23 cellular contexts compared by ENCODE assay signal in the genomic region with DNA sequence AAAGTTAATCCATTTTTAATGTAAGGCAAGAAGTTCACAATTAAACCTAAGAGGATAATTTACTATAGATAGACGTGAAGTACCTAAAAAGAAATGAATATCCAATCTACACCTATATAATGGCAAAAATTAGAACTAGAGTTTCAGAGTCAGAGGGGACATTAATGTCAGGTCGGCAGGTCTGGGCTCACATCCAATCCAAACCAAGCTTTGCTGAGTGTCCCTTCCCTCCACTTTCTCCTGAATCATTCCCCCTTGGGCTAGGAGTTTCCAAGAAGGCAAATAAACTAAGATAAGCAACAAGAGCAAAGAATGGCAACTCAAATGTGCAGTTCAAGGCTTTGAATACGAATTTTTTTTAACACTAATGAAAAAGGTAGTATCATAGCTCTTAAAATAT. TPM values are rescaled to one million over a fixed set of nuclear protein-coding genes. Genes with fewer than 3 reads are reported as not detected.
DNase-seq lines count a peak whose midpoint lies in the region; FAIRE-seq and TF ChIP-seq lines count a peak whose summit lies in the region.
"Had no signal": no experiment of that assay in that cellular context is flagged by ENCODE, and none has a peak within 500 bp of the region (broad histone marks: within the 10 kb centered on the region; RNA-seq: fewer than 3 reads in every experiment).

No MANE protein-coding gene starts in this region.

- TF ChIP-seq POLR2A in GM12891 (IDR thresholded peaks at IDR 0.05; ENCODE audit: low read depth, low read length): no peak

- no TSS peak for BruUV-seq in MCF 10A (replicated peaks; lab: Mats Ljungman, UMichigan)
- BruUV-seq in mammary epithelial cell (replicated peaks; lab: Mats Ljungman, UMichigan): no TSS peak

- H3K27me3 ChIP-seq in mammary epithelial cell (ENCODE audit: insufficient read depth, low read length) (peaks cover 21% of the 10 kb centered on the region), neural progenitor cell (peaks cover 74% of the 10 kb centered on the region)

- no peaks in the 10 kb centered on the region for H3K79me2 ChIP-seq in mammary epithelial cell (ENCODE audit: insufficient read depth, low read length)
- no peaks in the 10 kb centered on the region for H3K79me2 ChIP-seq in neural progenitor cell (ENCODE audit: low read depth)

- H3K4me2 ChIP-seq in mammary epithelial cell (ENCODE audit: insufficient read depth, low read depth, low read length): no peak overlapping the region
- no peak overlapping the region for H3K4me2 ChIP-seq in neural progenitor cell

- CTCF ChIA-PET in MCF 10A (lab: Yijun Ruan, JAX): interaction anchor here (0.6 to 0.7 kb wide), 2 partner anchors 74 to 103 kb away, joined by 3 read pairs; no protein-coding TSS in a partner anchor
- CTCF ChIA-PET in mammary epithelial cell (lab: Charles Lee; ENCODE audit: low non-redundant PET): no interaction called here
- CTCF ChIA-PET in HEK293 (lab: Yijun Ruan, JAX): no interaction called here

- in situ Hi-C loops in mammary epithelial cell (cut with MboI; ENCODE audit: low sequenced_read_pairs in 2 of 2): no loop called here

- dilution Hi-C loops in mammary epithelial cell (cut with HindIII; ENCODE audit: low sequenced_read_pairs): loop anchor here (5.0 kb wide), 1 partner anchor 65 kb away; no protein-coding TSS in a partner anchor

- POLR2A ChIA-PET in MCF 10A (lab: Yijun Ruan, JAX): no interaction called here
- POLR2A ChIA-PET in HEK293 (lab: Yijun Ruan, JAX): no interaction called here

- H3K27me3 Mint-ChIP-seq in MCF 10A (ENCODE audit: insufficient read depth, unreplicated experiment): peaks cover 94% of the 10 kb centered on the region
- H3K27me3 Mint-ChIP-seq in neural progenitor cell (ENCODE audit: insufficient read depth, low read depth): peaks cover 39% of the 10 kb centered on the region

- no peak overlapping the region for H2AFZ ChIP-seq in mammary epithelial cell (ENCODE audit: low read depth, low read length)
- no peak overlapping the region for H2AFZ ChIP-seq in neural progenitor cell (replicated peaks)

- H3K27ac Mint-ChIP-seq in MCF 10A (ENCODE audit: low read depth, unreplicated experiment) (no peak overlapping the region), neural progenitor cell (no peak overlapping the region)
- H3K27ac Mint-ChIP-seq: CD4-positive, alpha-beta memory T cell had no signal

- H3K9me3 ChIP-seq in mammary epithelial cell (replicated peaks; ENCODE audit: insufficient read depth, low read length) (no peaks in the 10 kb centered on the region), HEK293 (ENCODE audit: control insufficient read depth, insufficient read depth, low read depth, low read length) (no peaks in the 10 kb centered on the region), neural progenitor cell (ENCODE audit: low read depth) (no peaks in the 10 kb centered on the region)

- H3K9ac ChIP-seq in mammary epithelial cell (ENCODE audit: insufficient read depth, low read length) (no peak overlapping the region), neural progenitor cell (no peak overlapping the region)

- DNase-seq in MCF 10A (ENCODE audit: unreplicated experiment): peak; percentile 4
- DNase-seq in mammary epithelial cell: no peak
- DNase-seq in RPMI7951 (ENCODE audit: low read depth): peak; percentile 13
- no peak for DNase-seq in neural progenitor cell (ENCODE audit: low spot score)
- DNase-seq in SHP77 treated with DMSO at 0.1 percent for 48 hours (lab: John Stamatoyannopoulos, UW): no peak
- no peak for DNase-seq in GM12891 (ENCODE audit: insufficient read length, low spot score)
- DNase-seq: ACHN; C1 segment of cervical spinal cord; Calu3; CD4-positive, alpha-beta memory T cell; COR-L47; DMS53; DMS79 treated with DMSO at 0.1 percent for 48 hours; GDM1; GOT3; H7; HCEC 1CT had no signal

- H3K4me1 Mint-ChIP-seq in MCF 10A (ENCODE audit: insufficient read depth, unreplicated experiment): no peaks in the 10 kb centered on the region
- H3K4me1 Mint-ChIP-seq in neural progenitor cell: peaks cover 5% of the 10 kb centered on the region

- H4K20me1 ChIP-seq in mammary epithelial cell (ENCODE audit: insufficient read depth, low read length) (no peaks in the 10 kb centered on the region), neural progenitor cell (ENCODE audit: low read depth) (no peaks in the 10 kb centered on the region)

- WGBS in mammary epithelial cell (ENCODE audit: low coverage, missing lambda C conversion rate): 13% methylated on average over 3 of the region's 3 CpGs

- no peaks in the 10 kb centered on the region for H3K9me3 Mint-ChIP-seq in MCF 10A (ENCODE audit: unreplicated experiment)
- H3K9me3 Mint-ChIP-seq in neural progenitor cell: peaks cover 4% of the 10 kb centered on the region

- H3K4me3 Mint-ChIP-seq in MCF 10A (ENCODE audit: unreplicated experiment): no peak overlapping the region
- no peak overlapping the region for H3K4me3 Mint-ChIP-seq in neural progenitor cell
- H3K4me3 Mint-ChIP-seq: CD4-positive, alpha-beta memory T cell had no signal

- peaks cover 20% of the 10 kb centered on the region for H3F3A ChIP-seq in neural progenitor cell (ENCODE audit: low read depth)

- H3K4me3 ChIP-seq in mammary epithelial cell (replicated peaks in 1 of 3; ENCODE audit: insufficient read depth in 1 of 3, low read depth in 2 of 3, low read length in 3 of 3) (no peak overlapping the region), HEK293 (ENCODE audit: low read depth, low read length) (no peak overlapping the region), neural progenitor cell (no peak overlapping the region)
- H3K4me3 ChIP-seq: GM12878 had no signal

- intact Hi-C loops in MCF 10A (cut with micrococcal nuclease) (no loop called here), mammary epithelial cell (cut with micrococcal nuclease) (no loop called here)

- H3K36me3 ChIP-seq in mammary epithelial cell (ENCODE audit: insufficient read depth, low read length): no peaks in the 10 kb centered on the region
- no peaks in the 10 kb centered on the region for H3K36me3 ChIP-seq in HEK293 (ENCODE audit: control insufficient read depth in 2 of 2, insufficient read depth in 1 of 2, low read length in 2 of 2)
- no peaks in the 10 kb centered on the region for H3K36me3 ChIP-seq in neural progenitor cell

- H3K27ac ChIP-seq in mammary epithelial cell (ENCODE audit: insufficient read depth, low read depth, low read length): no peak overlapping the region
- H3K27ac ChIP-seq in HEK293 (ENCODE audit: extremely low read depth, low read depth, low read length): no peak overlapping the region
- H3K27ac ChIP-seq in neural progenitor cell: no peak overlapping the region
- H3K27ac ChIP-seq: 22Rv1 had no signal

- H3K36me3 Mint-ChIP-seq in MCF 10A (ENCODE audit: insufficient read depth, unreplicated experiment): no peaks in the 10 kb centered on the region
- peaks cover 2% of the 10 kb centered on the region for H3K36me3 Mint-ChIP-seq in neural progenitor cell
- H3K36me3 Mint-ChIP-seq: CD4-positive, alpha-beta memory T cell had no signal

- TF ChIP-seq CTCF in MCF 10A (IDR thresholded peaks at IDR 0.05; ENCODE audit: unreplicated experiment): no peak
- no peak for TF ChIP-seq CTCF in mammary epithelial cell (conservative IDR thresholded peaks at IDR 0.05 in 1 of 2, IDR thresholded peaks at IDR 0.05 in 1 of 2; ENCODE audit: extremely low read depth in 1 of 2, insufficient read depth in 1 of 2, low read depth in 1 of 2, low read length in 2 of 2)
- TF ChIP-seq CTCF in HEK293 (tag by site-specific recombination; IDR thresholded peaks at IDR 0.05): no peak
- no peak for TF ChIP-seq CTCF in neural progenitor cell (IDR thresholded peaks at IDR 0.05)

- FAIRE-seq in GM12891 (lab: Jason Lieb, UNC): no peak
- FAIRE-seq: A204.1, GM12878, GM18507 had no signal

- peaks cover 11% of the 10 kb centered on the region for H3K4me1 ChIP-seq in mammary epithelial cell (ENCODE audit: insufficient read depth, low read length)
- H3K4me1 ChIP-seq in HEK293 (ENCODE audit: control insufficient read depth, insufficient read depth, low read length): no peaks in the 10 kb centered on the region
- H3K4me1 ChIP-seq in neural progenitor cell: peaks cover 12% of the 10 kb centered on the region

TF ChIP-seq in HEK293, 187 proteins besides CTCF, POLR2A, EP300 and RAD21:
- TF ChIP-seq FEZF1 (tag by site-specific recombination; IDR thresholded peaks at IDR 0.05): 0 out of 2 replicates have a peak, but pooled peaks have one; percentile 39
- no peak for TF ChIP-seq ZNF544 (tag by site-specific recombination; IDR thresholded peaks at IDR 0.05)

TF ChIP-seq in GM12891, 5 proteins besides CTCF, POLR2A, EP300 and RAD21:
- TF ChIP-seq SPI1 (IDR thresholded peaks at IDR 0.05; ENCODE audit: low read depth, low read length) (no peak), POU2F2 (IDR thresholded peaks at IDR 0.05; ENCODE audit: low read depth, low read length) (no peak), PAX5 (IDR thresholded peaks at IDR 0.05; ENCODE audit: insufficient read depth, low read length, severe bottlenecking) (no peak), TAF1 (IDR thresholded peaks at IDR 0.05; ENCODE audit: low read depth, low read length) (no peak), POLR2AphosphoS5 (IDR thresholded peaks at IDR 0.05; ENCODE audit: low read depth, low read length) (no peak)
TF ChIP-seq in GM12891: peak in this region for 0.

RNA-seq across cellular contexts. Expression of a gene that starts 2.9 kb away (rescaled TPM):
- total RNA-seq in MCF 10A (2022): not detected in 2 replicates
- total RNA-seq in mammary epithelial cell: not detected
- polyA plus RNA-seq in mammary epithelial cell: not detected
- polyA minus RNA-seq in mammary epithelial cell: not detected
- total RNA-seq in RPMI7951 (2014; rRNA removed; shearing (Covaris generic)): not detected in 2 replicates
- 0.58 and 0.77 TPM in 2 replicates for total RNA-seq in neural progenitor cell (ENCODE audit: low replicate concordance)
- 0.15 TPM for polyA plus RNA-seq in GM12891 (2012; ENCODE audit: low read depth, missing spikeins)
- total RNA-seq: Calu3; CD4-positive, alpha-beta memory T cell had no signal
- polyA plus RNA-seq: BJ; CD4-positive, alpha-beta memory T cell had no signal

RNA-seq across cellular contexts. Expression of a gene that starts 40.8 kb away (rescaled TPM):
- total RNA-seq in MCF 10A (2022) (32.9 and 33.0 TPM in 2 replicates), mammary epithelial cell (10 to 100 TPM; 25.4 to 28.2 TPM), neural progenitor cell (ENCODE audit: low replicate concordance) (46.1 and 50.1 TPM in 2 replicates)
- polyA plus RNA-seq in mammary epithelial cell: 8.6 TPM
- polyA minus RNA-seq in mammary epithelial cell: 21.3 TPM
- 9.2 and 10.9 TPM in 2 replicates for total RNA-seq in RPMI7951 (2014; rRNA removed; shearing (Covaris generic))
- polyA plus RNA-seq in GM12891 (2012; ENCODE audit: low read depth, missing spikeins): 9.5 TPM

Comparison
In these comparisons a context has a peak if more than half of its experiments do, and no peak if none do; other contexts are left out.
1. DNase-seq: peak in MCF 10A (single experiment) and RPMI7951 (single experiment); none in mammary epithelial cell (single experiment), neural progenitor cell (single experiment), SHP77 treated with DMSO at 0.1 percent for 48 hours (single experiment) and GM12891 (single experiment).